ENCODE assay signal across 1 cellular context in the genomic region with DNA sequence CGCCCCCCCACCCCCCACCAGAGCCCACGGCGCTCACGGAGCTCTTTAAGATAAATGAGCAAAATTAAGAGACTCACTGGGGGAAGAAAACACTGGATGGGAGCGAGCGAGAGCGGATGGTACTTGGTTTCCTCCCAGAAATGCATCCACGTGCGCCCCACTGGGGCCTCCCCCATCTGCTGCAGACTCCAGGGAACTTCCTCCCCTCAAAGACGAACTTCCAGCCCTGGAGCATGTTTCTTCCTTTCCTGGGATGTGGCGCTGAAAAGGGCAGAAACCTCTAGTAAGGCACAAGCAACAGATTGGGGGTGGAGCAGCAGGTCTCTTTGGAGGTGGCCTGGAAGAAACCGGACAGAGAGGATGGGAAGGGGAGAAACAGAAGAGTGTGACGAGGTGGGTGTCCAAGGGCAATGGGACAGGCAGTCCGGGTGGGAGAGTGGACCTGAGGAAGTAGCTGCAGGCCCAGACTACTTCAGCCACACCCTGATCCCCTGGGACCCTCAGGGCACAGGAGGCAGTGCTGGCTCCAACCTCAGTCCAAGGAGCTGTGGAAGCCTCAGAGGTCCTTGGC.
TF ChIP-seq lines count a peak whose summit lies in the region.

No MANE protein-coding gene starts in this region.

TF ChIP-seq in H1, 55 proteins besides CTCF, POLR2A, EP300 and RAD21:
- TF ChIP-seq RBBP5 (IDR thresholded peaks at IDR 0.05; ENCODE audit: borderline replicate concordance, low read depth, low read length) (peak; percentile 14; the same call in 1 of the 2 replicates), ASH2L (IDR thresholded peaks at IDR 0.05; ENCODE audit: low read length) (peak; percentile 70)
- TF ChIP-seq, protein P1, sequence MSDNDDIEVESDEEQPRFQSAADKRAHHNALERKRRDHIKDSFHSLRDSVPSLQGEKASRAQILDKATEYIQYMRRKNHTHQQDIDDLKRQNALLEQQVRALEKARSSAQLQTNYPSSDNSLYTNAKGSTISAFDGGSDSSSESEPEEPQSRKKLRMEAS (IDR thresholded peaks at IDR 0.05), result peak; percentile 63
